11 cellular contexts compared by ENCODE assay signal in genomic region chr6:159730277-159730676, GRCh38. TPM values are rescaled to one million over a fixed set of nuclear protein-coding genes. Genes with fewer than 3 reads are reported as not detected.
A peak's percentile ranks its signal among the peaks of the same experiment; 100 is the strongest.
DNase-seq lines count a peak whose midpoint lies in the region; ATAC-seq, FAIRE-seq and TF ChIP-seq lines count a peak whose summit lies in the region.
"Had no signal": no experiment of that assay in that cellular context is flagged by ENCODE, and none has a peak within 500 bp of the region (broad histone marks: within the 10 kb centered on the region; RNA-seq: fewer than 3 reads in every experiment).

No MANE protein-coding gene starts in this region.

- H3K36me3 ChIP-seq in BLaER1 (peaks cover 23% of the 10 kb centered on the region), GM23338 (ENCODE audit: insufficient read depth) (no peaks in the 10 kb centered on the region), astrocyte (ENCODE audit: insufficient read depth, low read length) (no peaks in the 10 kb centered on the region)

- H3F3A ChIP-seq in GM23338 (replicated peaks; ENCODE audit: low read depth) = 0 out of 2 replicates have a peak, but pooled peaks cover 3% of the 10 kb centered on the region

- H3K4me2 ChIP-seq in BLaER1 (peak overlapping the region; percentile 92), GM23338 (peak overlapping the region; percentile 89), astrocyte (ENCODE audit: low read length) (peak overlapping the region; percentile 83)

- no peaks in the 10 kb centered on the region for H3K9me2 ChIP-seq in GM23338 (ENCODE audit: insufficient read depth)

- no peaks in the 10 kb centered on the region for H3K27me3 ChIP-seq in BLaER1
- no peaks in the 10 kb centered on the region for H3K27me3 ChIP-seq in GM23338 (ENCODE audit: insufficient read depth)
- no peaks in the 10 kb centered on the region for H3K27me3 ChIP-seq in astrocyte (ENCODE audit: insufficient read depth, low read length)

- H3K4me3 ChIP-seq in BLaER1 (peak overlapping the region; percentile 94), GM23338 (peak overlapping the region; percentile 86; the same call in 1 of the 2 replicates), astrocyte (ENCODE audit: insufficient read depth, low read depth, low read length) (no peak overlapping the region)

- peaks cover 88% of the 10 kb centered on the region for H3K79me2 ChIP-seq in GM23338 (replicated peaks; ENCODE audit: insufficient read depth)
- peaks cover 97% of the 10 kb centered on the region for H3K79me2 ChIP-seq in astrocyte (ENCODE audit: insufficient read depth, low read length)

- H3K27me3 Mint-ChIP-seq in GM23338 (ENCODE audit: insufficient read depth, low read depth, poor library complexity) (peaks cover 9% of the 10 kb centered on the region), astrocyte (ENCODE audit: low read depth, unreplicated experiment) (no peaks in the 10 kb centered on the region), natural killer cell (ENCODE audit: low read depth in 2 of 2) (no peaks in the 10 kb centered on the region)

- H3K9me3 Mint-ChIP-seq in GM23338 (no peaks in the 10 kb centered on the region), astrocyte (ENCODE audit: unreplicated experiment) (no peaks in the 10 kb centered on the region), natural killer cell (no peaks in the 10 kb centered on the region)

- no peak overlapping the region for H3K9ac ChIP-seq in BLaER1
- H3K9ac ChIP-seq in astrocyte (ENCODE audit: low read length) = no peak overlapping the region

- H3K36me3 Mint-ChIP-seq in GM23338 (ENCODE audit: low read depth) (peaks cover 22% of the 10 kb centered on the region; the same call in 2 of the 3 replicates), astrocyte (ENCODE audit: low read depth, unreplicated experiment) (no peaks in the 10 kb centered on the region), natural killer cell (no peaks in the 10 kb centered on the region)

- intact Hi-C loops in natural killer cell (cut with micrococcal nuclease) = no loop called here

- no peaks in the 10 kb centered on the region for H3K9me3 ChIP-seq in BLaER1
- H3K9me3 ChIP-seq in astrocyte (ENCODE audit: insufficient read depth, low read depth, low read length) = no peaks in the 10 kb centered on the region

- no peak overlapping the region for H2AFZ ChIP-seq in GM23338
- H2AFZ ChIP-seq in astrocyte (ENCODE audit: low read depth, low read length) = no peak overlapping the region

- H3K4me1 ChIP-seq in BLaER1 (peaks cover 32% of the 10 kb centered on the region), GM23338 (ENCODE audit: insufficient read depth) (peaks cover 16% of the 10 kb centered on the region), astrocyte (ENCODE audit: insufficient read depth, low read length) (peaks cover 13% of the 10 kb centered on the region)

- H3K27ac ChIP-seq in BLaER1 (no peak overlapping the region), GM23338 (ENCODE audit: low read depth) (no peak overlapping the region), astrocyte (ENCODE audit: low read depth, low read length) (no peak overlapping the region)

- DNase-seq in GM23338 (ENCODE audit: low spot score) = no peak
- DNase-seq in astrocyte (ENCODE audit: low read depth) = no peak
- DNase-seq in natural killer cell = no peak
- DNase-seq in activated effector memory CD4-positive, alpha-beta T cell treated with anti-CD3 and anti-CD28 coated beads, Interleukin-2, amount 50 U/mL, for 16 hours = no peak
- no peak for DNase-seq in SK-N-DZ (ENCODE audit: low spot score)
- DNase-seq: DMS 273 treated with DMSO at 0.1 percent for 48 hours; stimulated activated CD4-positive, alpha-beta T cell treated with anti-CD3 and anti-CD28 coated beads, Interleukin-4, amount 100 ng/mL, for 1 hour; T-helper 9 cell had no signal

- no peak for TF ChIP-seq CTCF in GM23338 (conservative IDR thresholded peaks at IDR 0.05; ENCODE audit: low read depth in 2 of 2)
- no peak for TF ChIP-seq CTCF in astrocyte (IDR thresholded peaks at IDR 0.05; ENCODE audit: insufficient read depth, low read depth, low read length)
- TF ChIP-seq CTCF in natural killer cell (IDR thresholded peaks at IDR 0.05) = no peak

- FAIRE-seq in astrocyte (lab: Jason Lieb, UNC) = no peak

- H3K4me3 Mint-ChIP-seq in GM23338 (peak overlapping the region; percentile 42; the same call in 2 of the 3 replicates), astrocyte (ENCODE audit: unreplicated experiment) (peak overlapping the region; percentile 17), natural killer cell (peak overlapping the region; percentile 63)

- H4K20me1 ChIP-seq in BLaER1 (peaks cover 77% of the 10 kb centered on the region), GM23338 (replicated peaks; ENCODE audit: insufficient read depth) (peaks cover 66% of the 10 kb centered on the region), astrocyte (ENCODE audit: insufficient read depth, low read length) (peaks cover 76% of the 10 kb centered on the region)

- no peak for ATAC-seq in GM23338
- no peak for ATAC-seq in natural killer cell
- ATAC-seq in GM21390 (IDR thresholded peaks at IDR 0.05; ENCODE audit: unreplicated experiment) = no peak
- no peak for ATAC-seq in GM21528 (IDR thresholded peaks at IDR 0.05; ENCODE audit: low FRiP score, unreplicated experiment)

- peaks cover 17% of the 10 kb centered on the region; the same call in 2 of the 3 replicates for H3K4me1 Mint-ChIP-seq in GM23338
- peaks cover 11% of the 10 kb centered on the region for H3K4me1 Mint-ChIP-seq in astrocyte (ENCODE audit: low read depth, unreplicated experiment)
- H3K4me1 Mint-ChIP-seq in natural killer cell = peaks cover 50 to 60% of the 10 kb centered on the region in 2 donors

- H3K27ac Mint-ChIP-seq in GM23338 (no peak overlapping the region), astrocyte (ENCODE audit: unreplicated experiment) (no peak overlapping the region), natural killer cell (peak overlapping the region in 1 of 2 donors; percentile 98)

TF ChIP-seq in GM23338, 12 proteins besides CTCF, POLR2A, EP300 and RAD21 (continues in another document):
- no peak for TF ChIP-seq ETS1 (IDR thresholded peaks at IDR 0.05)
- TF ChIP-seq CREB1 (CRISPR knock-in tag; IDR thresholded peaks at IDR 0.05; ENCODE audit: low read depth) = no peak

RNA-seq across cellular contexts. Expression of gene WTAP, which starts 3.0 kb away (rescaled TPM):
- 108 and 110 TPM in 2 replicates for total RNA-seq in GM23338 (2014; rRNA removed; shearing (Covaris generic))
- 107 and 121 TPM in 2 replicates for polyA plus RNA-seq in GM23338 (2016; fragmentation: Nextera tagmentation; extraction: Ambion mirVana)
- total RNA-seq in astrocyte (84.7 and 93.8 TPM in 2 replicates), natural killer cell (100 to 1,000 TPM; 141 to 167 (median 164) TPM)
- 69.2 and 80.0 TPM in 2 replicates for polyA plus RNA-seq in SK-N-DZ (2014; cell fraction: cytosol; rRNA removed)
- 55.7 and 72.7 TPM in 2 replicates for polyA plus RNA-seq in SK-N-DZ (2014; cell fraction: nucleus; rRNA removed)

RNA-seq across cellular contexts. Expression of gene ACAT2, which starts 31.6 kb away (rescaled TPM):
- total RNA-seq in GM23338 (2014; rRNA removed; shearing (Covaris generic)) = 104 and 108 TPM in 2 replicates
- polyA plus RNA-seq in GM23338 (2016; fragmentation: Nextera tagmentation; extraction: Ambion mirVana) = 136 and 151 TPM in 2 replicates
- 59.1 and 96.7 TPM in 2 replicates for total RNA-seq in astrocyte
- total RNA-seq in natural killer cell = 10 to 100 TPM; 21.7 to 31.7 (median 26.5) TPM
- polyA plus RNA-seq in SK-N-DZ (2014; cell fraction: cytosol; rRNA removed) = 124 and 131 TPM in 2 replicates
- polyA plus RNA-seq in SK-N-DZ (2014; cell fraction: nucleus; rRNA removed) = 75.1 and 90.2 TPM in 2 replicates

RNA-seq across cellular contexts. Expression of gene SOD2, which starts 37.2 kb away (rescaled TPM):
- 73.0 and 97.0 TPM in 2 replicates for total RNA-seq in GM23338 (2014; rRNA removed; shearing (Covaris generic))
- 40.2 and 44.1 TPM in 2 replicates for polyA plus RNA-seq in GM23338 (2016; fragmentation: Nextera tagmentation; extraction: Ambion mirVana)
- total RNA-seq in astrocyte = 55.9 and 64.0 TPM in 2 replicates
- 100 to 1,000 TPM in 2 of 3 donors, 10 to 100 TPM in 1; 81.3 to 156 (median 138) TPM for total RNA-seq in natural killer cell
- 40.9 and 47.1 TPM in 2 replicates for polyA plus RNA-seq in SK-N-DZ (2014; cell fraction: cytosol; rRNA removed)
- 10.8 and 11.8 TPM in 2 replicates for polyA plus RNA-seq in SK-N-DZ (2014; cell fraction: nucleus; rRNA removed)

RNA-seq across cellular contexts. Expression of gene TCP1, which starts 59.1 kb away (rescaled TPM):
- 339 and 346 TPM in 2 replicates for total RNA-seq in GM23338 (2014; rRNA removed; shearing (Covaris generic))
- polyA plus RNA-seq in GM23338 (2016; fragmentation: Nextera tagmentation; extraction: Ambion mirVana) = 200 and 222 TPM in 2 replicates
- total RNA-seq in astrocyte (238 and 256 TPM in 2 replicates), natural killer cell (100 to 1,000 TPM; 192 to 230 (median 218) TPM)
- 379 and 427 TPM in 2 replicates for polyA plus RNA-seq in SK-N-DZ (2014; cell fraction: cytosol; rRNA removed)
- polyA plus RNA-seq in SK-N-DZ (2014; cell fraction: nucleus; rRNA removed) = 407 and 443 TPM in 2 replicates

RNA-seq across cellular contexts. Expression of gene MRPL18, which starts 60.0 kb away (rescaled TPM):
- total RNA-seq in GM23338 (2014; rRNA removed; shearing (Covaris generic)) = 91.3 and 91.4 TPM in 2 replicates
- 228 and 230 TPM in 2 replicates for polyA plus RNA-seq in GM23338 (2016; fragmentation: Nextera tagmentation; extraction: Ambion mirVana)
- total RNA-seq in astrocyte (64.6 and 69.3 TPM in 2 replicates), natural killer cell (10 to 100 TPM; 22.3 to 29.6 (median 22.6) TPM)
- 134 and 165 TPM in 2 replicates for polyA plus RNA-seq in SK-N-DZ (2014; cell fraction: cytosol; rRNA removed)
- 74.3 and 77.3 TPM in 2 replicates for polyA plus RNA-seq in SK-N-DZ (2014; cell fraction: nucleus; rRNA removed)
